Comparison of ENCODE assay signal across 1 cellular context in genomic region chr17:6443692-6444572, GRCh38.
TF ChIP-seq lines count a peak whose summit lies in the region.

Gene PIMREG, plus strand, starts transcription at chr17:6444455. Its CDS starts 656 bp downstream, at chr17:6445111.

TF ChIP-seq in HepG2, 621 proteins besides CTCF, POLR2A, EP300 and RAD21 (continued from another document and continues in another):
- peak; percentile 85 for TF ChIP-seq POGK (CRISPR knock-in tag; conservative IDR thresholded peaks at IDR 0.05)
- TF ChIP-seq CREM (IDR thresholded peaks at IDR 0.05) = peak; percentile 21; the same call in 1 of the 2 replicates
- no peak for TF ChIP-seq CREM (CRISPR knock-in tag; IDR thresholded peaks at IDR 0.05)
- no peak for TF ChIP-seq ARNT (IDR thresholded peaks at IDR 0.05)
- TF ChIP-seq NFE2L2 (IDR thresholded peaks at IDR 0.05; ENCODE audit: low read length) = no peak
- peak; percentile 54; the same call in 1 of the 2 replicates for TF ChIP-seq KMT2B (CRISPR knock-in tag; IDR thresholded peaks at IDR 0.05)
- TF ChIP-seq MIER2 (CRISPR knock-in tag; IDR thresholded peaks at IDR 0.05) = 0 out of 2 replicates have a peak, but pooled peaks have one; percentile 14
- TF ChIP-seq HBP1 (CRISPR knock-in tag; IDR thresholded peaks at IDR 0.05; ENCODE audit: low read depth) = no peak; the same call in 1 of the 2 replicates
- peak; percentile 87 for TF ChIP-seq E2F5 (CRISPR knock-in tag; conservative IDR thresholded peaks at IDR 0.05)
- peak; percentile 60; the same call in 1 of the 2 replicates for TF ChIP-seq PAXIP1 (CRISPR knock-in tag; conservative IDR thresholded peaks at IDR 0.05)
- TF ChIP-seq ZNF605 (CRISPR knock-in tag; IDR thresholded peaks at IDR 0.05) = peak; percentile 76; the same call in 1 of the 2 replicates
- TF ChIP-seq HES4 (CRISPR knock-in tag; IDR thresholded peaks at IDR 0.05; ENCODE audit: borderline replicate concordance) = peak; percentile 22; the same call in 1 of the 2 replicates
- peak; percentile 70 for TF ChIP-seq TBX2 (CRISPR knock-in tag; IDR thresholded peaks at IDR 0.05; ENCODE audit: borderline replicate concordance)
- TF ChIP-seq CBFB (CRISPR knock-in tag; IDR thresholded peaks at IDR 0.05) = peak; percentile 27; the same call in 1 of the 2 replicates
- 0 out of 2 replicates have a peak, but pooled peaks have one; percentile 62 for TF ChIP-seq TRAFD1 (CRISPR knock-in tag; IDR thresholded peaks at IDR 0.05; ENCODE audit: borderline replicate concordance)
- TF ChIP-seq NFATC3 (CRISPR knock-in tag; IDR thresholded peaks at IDR 0.05) = no peak; the same call in 1 of the 2 replicates
- TF ChIP-seq ZBTB46 (CRISPR knock-in tag; IDR thresholded peaks at IDR 0.05; ENCODE audit: borderline replicate concordance) = 0 out of 2 replicates have a peak, but pooled peaks have one; percentile 24
- TF ChIP-seq ZNF713 (CRISPR knock-in tag; IDR thresholded peaks at IDR 0.05) = 0 out of 2 replicates have a peak, but pooled peaks have one; percentile 29
- TF ChIP-seq NCOA2 (CRISPR knock-in tag; IDR thresholded peaks at IDR 0.05) = 0 out of 2 replicates have a peak, but pooled peaks have one; percentile 42
- TF ChIP-seq PPARG (CRISPR knock-in tag; conservative IDR thresholded peaks at IDR 0.05) = peak; percentile 44
- peak; percentile 96 for TF ChIP-seq ZNF687 (CRISPR knock-in tag; IDR thresholded peaks at IDR 0.05)
- peak; percentile 93 for TF ChIP-seq SNAPC2 (CRISPR knock-in tag; IDR thresholded peaks at IDR 0.05)
- TF ChIP-seq GMEB1 (CRISPR knock-in tag; IDR thresholded peaks at IDR 0.05; ENCODE audit: borderline replicate concordance) = peak; percentile 73
- TF ChIP-seq TAF15 (IDR thresholded peaks at IDR 0.05; ENCODE audit: low read depth, low read length, poor library complexity, severe bottlenecking) = peak; percentile 31
- TF ChIP-seq POLR2AphosphoS5 (IDR thresholded peaks at IDR 0.05; ENCODE audit: low read depth, low read length) = peak; percentile 32; the same call in 1 of the 2 replicates
- no peak for TF ChIP-seq ZNF496 (CRISPR knock-in tag; IDR thresholded peaks at IDR 0.05; ENCODE audit: insufficient replicate concordance)
- peak; percentile 78 for TF ChIP-seq HNF1B (CRISPR knock-in tag; IDR thresholded peaks at IDR 0.05)
- TF ChIP-seq CSRNP1 (CRISPR knock-in tag; IDR thresholded peaks at IDR 0.05) = peak; percentile 98
- no peak for TF ChIP-seq KMT2A (CRISPR knock-in tag; IDR thresholded peaks at IDR 0.05)
- TF ChIP-seq KDM6A (CRISPR knock-in tag; IDR thresholded peaks at IDR 0.05; ENCODE audit: low read depth) = no peak
- TF ChIP-seq PITX1 (CRISPR knock-in tag; IDR thresholded peaks at IDR 0.05) = peak; percentile 39; the same call in 1 of the 2 replicates
- TF ChIP-seq MATR3 (CRISPR knock-in tag; IDR thresholded peaks at IDR 0.05) = no peak
- TF ChIP-seq ZNF557 (CRISPR knock-in tag; IDR thresholded peaks at IDR 0.05) = peak; percentile 75; the same call in 1 of the 2 replicates
- no peak for TF ChIP-seq ZNF10 (CRISPR knock-in tag; IDR thresholded peaks at IDR 0.05; ENCODE audit: borderline replicate concordance, low read depth)
